25 cellular contexts compared by ENCODE assay signal in the genomic region with DNA sequence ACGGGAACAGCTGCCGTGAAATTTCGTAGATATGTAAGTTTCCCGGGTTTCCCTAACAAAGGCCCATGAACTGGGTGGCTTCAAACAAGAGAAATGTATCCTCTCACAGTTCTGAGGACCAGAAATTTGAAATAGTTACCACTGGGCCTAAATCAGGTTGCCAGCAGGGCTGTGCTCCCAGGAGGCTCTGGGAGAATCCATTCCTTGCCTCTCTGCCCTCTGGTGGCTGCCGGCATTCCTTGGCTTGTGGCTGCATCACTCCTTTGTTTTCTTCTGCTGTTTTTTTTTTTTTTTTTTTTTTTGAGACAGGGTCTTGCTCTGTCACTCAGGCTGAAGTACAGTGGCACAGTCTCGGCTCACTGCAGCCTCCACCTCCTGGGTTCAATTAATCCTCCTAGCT. TPM values are rescaled to one million over a fixed set of nuclear protein-coding genes. Genes with fewer than 3 reads are reported as not detected.
DNase-seq lines count a peak whose midpoint lies in the region; ATAC-seq and TF ChIP-seq lines count a peak whose summit lies in the region.
"Had no signal": no experiment of that assay in that cellular context is flagged by ENCODE, and none has a peak within 500 bp of the region (broad histone marks: within the 10 kb centered on the region; RNA-seq: fewer than 3 reads in every experiment).

No MANE protein-coding gene starts in this region.

- no peaks in the 10 kb centered on the region for H3K4me1 Mint-ChIP-seq in activated naive CD8-positive, alpha-beta T cell treated with anti-CD3 and anti-CD28 coated beads, Interleukin-2, amount 50 U/mL, for 24 hours
- H3K4me1 Mint-ChIP-seq: stimulated activated memory B cell treated with anti-CD40 and anti-IgM and Interleukin-4, amounts not matched to agents 10 μg/mL and 1 μg/mL and 100 μg/mL, for 72 hours had no signal

- WGBS in aorta, 2 donors: 86 to 89% methylated on average over 6 of the region's 6 CpGs
- 100% methylated on average over 5 of the region's 6 CpGs; no CpG with 5 or more reads in 1 of the 2 donors for WGBS in gastroesophageal sphincter (ENCODE audit: low coverage in 1 of 2), 2 donors

- no peak overlapping the region for H3K4me3 Mint-ChIP-seq in activated naive CD8-positive, alpha-beta T cell treated with anti-CD3 and anti-CD28 coated beads, Interleukin-2, amount 50 U/mL, for 24 hours
- H3K4me3 Mint-ChIP-seq: activated CD4-positive, alpha-beta T cell treated with anti-CD3 and anti-CD28 coated beads, Interleukin-2, amount 10 ng/mL, durations not matched to agents 24 days and 14 days; natural killer cell treated with Interleukin-12 subunit alpha and Interleukin-12 subunit beta and Interleukin-15 and Interleukin-18, amount 100 ng/mL, for 72 hours; stimulated activated memory B cell treated with anti-CD40 and anti-IgM and Interleukin-4, amounts not matched to agents 10 μg/mL and 1 μg/mL and 100 μg/mL, for 72 hours; T-cell had no signal

- peak; percentile 28 for DNase-seq in Right ventricle myocardium inferior (ENCODE audit: missing footprints)
- no peak for DNase-seq in left cardiac atrium
- DNase-seq in WERI-Rb-1: no peak
- DNase-seq in fibroblast of mammary gland (ENCODE audit: low read depth): peak; percentile 25
- DNase-seq in aorta: no peak
- DNase-seq in NCI-H345 (lab: John Stamatoyannopoulos, UW): no peak
- no peak for DNase-seq in activated naive CD8-positive, alpha-beta T cell treated with anti-CD3 and anti-CD28 coated beads, Interleukin-2, amount 50 U/mL, for 24 hours
- DNase-seq: activated CD4-positive, alpha-beta T cell treated with anti-CD3 and anti-CD28 coated beads, Interleukin-2, amount 10 ng/mL, durations not matched to agents 24 days and 14 days; caudate nucleus; NCI-H1092; NCI-H2029 treated with DMSO at 0.1 percent for 48 hours; NCI-H510A; SHP77 treated with DMSO at 0.1 percent for 48 hours; T-cell; testis had no signal

- TF ChIP-seq EP300 in gastroesophageal sphincter (IDR thresholded peaks at IDR 0.05): no peak

- TF ChIP-seq CTCF in WERI-Rb-1 (IDR thresholded peaks at IDR 0.05; ENCODE audit: low read depth, low read length) (0 out of 2 replicates have a peak, but pooled peaks have one; percentile 8), fibroblast of mammary gland (conservative IDR thresholded peaks at IDR 0.05; ENCODE audit: control insufficient read depth, insufficient read depth, low read depth, low read length) (peak; percentile 13), gastroesophageal sphincter (IDR thresholded peaks at IDR 0.05) (no peak)

- no peaks in the 10 kb centered on the region for H3K27me3 Mint-ChIP-seq in activated naive CD8-positive, alpha-beta T cell treated with anti-CD3 and anti-CD28 coated beads, Interleukin-2, amount 50 U/mL, for 24 hours

- no peak for TF ChIP-seq POLR2A in gastroesophageal sphincter (IDR thresholded peaks at IDR 0.05)

- intact Hi-C loops in Right ventricle myocardium inferior (cut with DNase I): no loop called here
- intact Hi-C loops in left cardiac atrium (cut with DNase I): no loop called here
- intact Hi-C loops in aorta (cut with DNase I): loop anchor here (1.0 to 10.0 kb wide), 4 partner anchors 38 to 480 kb away; a partner anchor contains a TSS

- H3K4me1 ChIP-seq in aorta (ENCODE audit: control insufficient read depth in 1 of 2, insufficient read depth in 2 of 2, low read length in 2 of 2) (peaks cover 5 to 8% of the 10 kb centered on the region in 2 donors), gastroesophageal sphincter (peaks cover 0 to 16% (median 0%) of the 10 kb centered on the region in 3 donors)
- H3K4me1 ChIP-seq: parathyroid adenoma, testis had no signal

- H3K4me3 ChIP-seq in WERI-Rb-1 (ENCODE audit: low read depth, low read length) (no peak overlapping the region), fibroblast of mammary gland (ENCODE audit: control insufficient read depth, low read depth, low read length) (no peak overlapping the region), aorta (ENCODE audit: low read length in 2 of 2) (no peak overlapping the region), gastroesophageal sphincter (no peak overlapping the region)
- H3K4me3 ChIP-seq: adrenal gland, testis had no signal

- H3K36me3 ChIP-seq in WERI-Rb-1 (no peaks in the 10 kb centered on the region; the same call in 1 of the 2 replicates), aorta (ENCODE audit: control insufficient read depth in 1 of 2, insufficient read depth in 2 of 2, low read length in 1 of 2) (no peaks in the 10 kb centered on the region), gastroesophageal sphincter (no peaks in the 10 kb centered on the region)
- H3K36me3 ChIP-seq: adrenal gland had no signal

- no peaks in the 10 kb centered on the region for H3K27me3 ChIP-seq in WERI-Rb-1 (ENCODE audit: insufficient read depth, low read depth, severe bottlenecking)
- no peaks in the 10 kb centered on the region for H3K27me3 ChIP-seq in aorta (ENCODE audit: control insufficient read depth in 1 of 2, insufficient read depth in 2 of 2, low read length in 1 of 2)
- H3K27me3 ChIP-seq in gastroesophageal sphincter: peaks cover 40% of the 10 kb centered on the region
- H3K27me3 ChIP-seq: adrenal gland, testis had no signal

- H3K9me3 ChIP-seq in WERI-Rb-1 (ENCODE audit: severe bottlenecking) (peaks cover 18% of the 10 kb centered on the region), aorta (ENCODE audit: control insufficient read depth, low read length) (no peaks in the 10 kb centered on the region), gastroesophageal sphincter (peaks cover 0 to 15% (median 0%) of the 10 kb centered on the region in 3 donors)
- H3K9me3 ChIP-seq: adrenal gland, testis had no signal

- H3K9me3 Mint-ChIP-seq in activated naive CD8-positive, alpha-beta T cell treated with anti-CD3 and anti-CD28 coated beads, Interleukin-2, amount 50 U/mL, for 24 hours: peaks cover 5% of the 10 kb centered on the region
- H3K9me3 Mint-ChIP-seq: activated CD4-positive, alpha-beta T cell treated with anti-CD3 and anti-CD28 coated beads, Interleukin-2, amount 10 ng/mL, durations not matched to agents 24 days and 14 days; natural killer cell treated with Interleukin-12 subunit alpha and Interleukin-12 subunit beta and Interleukin-15 and Interleukin-18, amount 100 ng/mL, for 72 hours had no signal

- ATAC-seq in Right ventricle myocardium inferior (no peak), left cardiac atrium (no peak), aorta (ENCODE audit: low FRiP score) (no peak), gastroesophageal sphincter (no peak)
- ATAC-seq in activated naive CD8-positive, alpha-beta T cell treated with anti-CD3 and anti-CD28 coated beads, Interleukin-2, amount 50 U/mL, for 24 hours: no peak
- ATAC-seq: natural killer cell treated with Interleukin-12 subunit alpha and Interleukin-12 subunit beta and Interleukin-15 and Interleukin-18, amount 100 ng/mL, for 72 hours; stimulated activated memory B cell treated with anti-CD40 and anti-IgM and Interleukin-4, amounts not matched to agents 10 μg/mL and 1 μg/mL and 100 μg/mL, for 72 hours; T-cell had no signal

- H3K27ac ChIP-seq in WERI-Rb-1 (no peak overlapping the region), aorta (ENCODE audit: low read depth in 1 of 2, low read length in 2 of 2) (peak overlapping the region; percentile 68 to 96), gastroesophageal sphincter (no peak overlapping the region)
- H3K27ac ChIP-seq: C4-2B, KMS-11, parathyroid adenoma, testis had no signal

- H3K36me3 Mint-ChIP-seq in activated naive CD8-positive, alpha-beta T cell treated with anti-CD3 and anti-CD28 coated beads, Interleukin-2, amount 50 U/mL, for 24 hours (ENCODE audit: low read depth): no peaks in the 10 kb centered on the region
- H3K36me3 Mint-ChIP-seq: stimulated activated memory B cell treated with anti-CD40 and anti-IgM and Interleukin-4, amounts not matched to agents 10 μg/mL and 1 μg/mL and 100 μg/mL, for 72 hours; T-cell had no signal

- H3K27ac Mint-ChIP-seq in activated naive CD8-positive, alpha-beta T cell treated with anti-CD3 and anti-CD28 coated beads, Interleukin-2, amount 50 U/mL, for 24 hours: no peak overlapping the region
- H3K27ac Mint-ChIP-seq: activated CD4-positive, alpha-beta T cell treated with anti-CD3 and anti-CD28 coated beads, Interleukin-2, amount 10 ng/mL, durations not matched to agents 24 days and 14 days; activated T-helper 2 cell treated with anti-CD3 and anti-CD28 coated beads, Interferon-gamma antibody, Interleukin-2, Interleukin-4, amounts not matched to agents 10 μg/mL and 5 μg/mL and 100 μg/mL, durations not matched to agents 14 hours and 24 hours and 36 hours; natural killer cell treated with Interleukin-12 subunit alpha and Interleukin-12 subunit beta and Interleukin-15 and Interleukin-18, amount 100 ng/mL, for 72 hours; stimulated activated memory B cell treated with anti-CD40 and anti-IgM and Interleukin-4, amounts not matched to agents 10 μg/mL and 1 μg/mL and 100 μg/mL, for 72 hours; T-cell had no signal

RNA-seq across cellular contexts. Expression of a gene that starts 23.7 kb away (rescaled TPM):
- total RNA-seq in Right ventricle myocardium inferior: not detected
- not detected for total RNA-seq in left cardiac atrium
- under 1 TPM in 1 of 2 donors, not detected in 1; 0.45 TPM for total RNA-seq in aorta
- polyA plus RNA-seq in aorta: not detected
- not detected for total RNA-seq in gastroesophageal sphincter
- total RNA-seq: activated CD4-positive, alpha-beta T cell treated with anti-CD3 and anti-CD28 coated beads, Interleukin-2, amount 10 ng/mL, durations not matched to agents 24 days and 14 days; activated T-helper 2 cell treated with anti-CD3 and anti-CD28 coated beads, Interferon-gamma antibody, Interleukin-2, Interleukin-4, amounts not matched to agents 10 μg/mL and 5 μg/mL and 100 μg/mL, durations not matched to agents 14 hours and 24 hours and 36 hours; H4; mesenteric fat pad; natural killer cell treated with Interleukin-12 subunit alpha and Interleukin-12 subunit beta and Interleukin-15 and Interleukin-18, amount 100 ng/mL, for 72 hours had no signal

Comparison
In these comparisons a context has a peak if more than half of its experiments do, and no peak if none do; other contexts are left out.
1. DNase-seq: peak in Right ventricle myocardium inferior (single experiment) and fibroblast of mammary gland (single experiment); none in left cardiac atrium (single experiment), WERI-Rb-1 (single experiment), aorta (0 of 2), NCI-H345 (single experiment) and activated naive CD8-positive, alpha-beta T cell treated with anti-CD3 and anti-CD28 coated beads, Interleukin-2, amount 50 U/mL, for 24 hours (single experiment).
2. H3K27ac ChIP-seq: peak in aorta (2 of 2); none in WERI-Rb-1 (single experiment) and gastroesophageal sphincter (0 of 4).
3. CTCF ChIP-seq: peak in WERI-Rb-1 (single experiment) and fibroblast of mammary gland (single experiment); none in gastroesophageal sphincter (0 of 4).
4. intact Hi-C loops: an anchor here in aorta (1.0 to 10.0 kb wide); none called in Right ventricle myocardium inferior and left cardiac atrium.